ENCODE assay signal across 25 cellular contexts in the genomic region with DNA sequence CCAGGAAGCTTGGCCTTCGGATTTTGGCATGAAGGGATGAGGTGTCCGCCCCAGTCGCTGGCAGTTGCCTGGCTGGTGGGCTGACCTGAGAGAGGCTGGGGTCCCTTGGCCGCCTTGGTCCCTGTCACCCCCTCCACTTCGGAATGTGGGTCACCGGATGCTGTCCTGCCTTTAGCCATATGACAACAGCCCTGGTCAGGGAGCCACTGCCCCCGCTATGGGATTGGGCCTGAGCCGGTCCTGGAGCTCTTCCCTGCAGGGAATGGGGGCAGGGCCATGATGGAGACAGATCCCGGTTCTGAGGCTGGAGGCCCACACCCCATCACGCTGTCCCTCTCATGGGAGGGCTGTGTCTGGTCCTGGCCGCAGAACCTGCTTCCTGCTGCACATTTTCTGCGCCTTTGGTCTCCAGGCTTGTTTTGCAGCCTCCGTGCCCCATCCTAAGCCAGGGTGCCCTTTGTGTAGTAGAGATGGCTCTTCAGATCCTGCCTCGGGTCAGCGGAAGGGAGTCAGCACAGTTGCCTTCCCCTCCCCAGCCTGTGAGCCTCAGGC. TPM values are rescaled to one million over a fixed set of nuclear protein-coding genes. Genes with fewer than 3 reads are reported as not detected.
DNase-seq lines count a peak whose midpoint lies in the region; ATAC-seq and TF ChIP-seq lines count a peak whose summit lies in the region.
"Had no signal": no experiment of that assay in that cellular context is flagged by ENCODE, and none has a peak within 500 bp of the region (broad histone marks: within the 10 kb centered on the region; RNA-seq: fewer than 3 reads in every experiment).

No MANE protein-coding gene starts in this region.

- TF ChIP-seq CTCF in endothelial cell (IDR thresholded peaks at IDR 0.05; ENCODE audit: unreplicated experiment) (no peak), osteoblast (IDR thresholded peaks at IDR 0.05; ENCODE audit: extremely low read depth, low read depth, low read length) (no peak)

- no peaks in the 10 kb centered on the region for H3K4me1 Mint-ChIP-seq in endothelial cell (ENCODE audit: unreplicated experiment)
- H3K4me1 Mint-ChIP-seq: natural killer cell had no signal

- peak overlapping the region; percentile 35 for H3K4me3 Mint-ChIP-seq in endothelial cell (ENCODE audit: unreplicated experiment)
- H3K4me3 Mint-ChIP-seq: natural killer cell had no signal

- no peaks in the 10 kb centered on the region for H3K9me3 Mint-ChIP-seq in endothelial cell (ENCODE audit: unreplicated experiment)
- H3K9me3 Mint-ChIP-seq: natural killer cell had no signal

- no peaks in the 10 kb centered on the region for H3K9me3 ChIP-seq in osteoblast (ENCODE audit: low read depth, low read length)
- H3K9me3 ChIP-seq: esophagus squamous epithelium, HAP-1, mucosa of descending colon, pancreas, testis, uterus had no signal

- no peaks in the 10 kb centered on the region for H3K27me3 ChIP-seq in osteoblast (ENCODE audit: insufficient read depth, low read length)
- H3K27me3 ChIP-seq: esophagus squamous epithelium, foreskin keratinocyte, pancreas, testis, uterus had no signal

- no peak overlapping the region for H3K27ac Mint-ChIP-seq in endothelial cell (ENCODE audit: unreplicated experiment)
- H3K27ac Mint-ChIP-seq: natural killer cell had no signal

- H3K36me3 Mint-ChIP-seq in endothelial cell (ENCODE audit: low read depth, unreplicated experiment), result peaks cover 42% of the 10 kb centered on the region
- H3K36me3 Mint-ChIP-seq: natural killer cell had no signal

- no peak overlapping the region for H3K4me3 ChIP-seq in osteoblast (ENCODE audit: insufficient read depth, low read length)
- H3K4me3 ChIP-seq: esophagus squamous epithelium, HAP-1, mucosa of descending colon, pancreas, SK-N-MC, testis, uterus had no signal

- no peak overlapping the region for H3K4me2 ChIP-seq in osteoblast (ENCODE audit: insufficient read depth, low read length)

- H3K4me1 ChIP-seq in osteoblast (ENCODE audit: insufficient read depth, low read length), result peaks cover 15% of the 10 kb centered on the region
- H3K4me1 ChIP-seq: esophagus squamous epithelium, foreskin keratinocyte, HAP-1, pancreas, testis had no signal

- H3K79me2 ChIP-seq in osteoblast (ENCODE audit: insufficient read depth, low read length), result no peaks in the 10 kb centered on the region

- ATAC-seq in left ventricle myocardium superior, result no peak
- ATAC-seq in Right ventricle myocardium inferior, result no peak
- ATAC-seq: foreskin keratinocyte; mucosa of descending colon; natural killer cell; pancreas; stimulated activated naive CD8-positive, alpha-beta T cell treated with anti-CD3 and anti-CD28 coated beads, Interleukin-15, Interleukin-2, amounts not matched to agents 100 U/mL and 50 U/mL, for 24 hours had no signal

- peaks cover 53% of the 10 kb centered on the region for H3K36me3 ChIP-seq in osteoblast (ENCODE audit: insufficient read depth, low read length)
- H3K36me3 ChIP-seq: uterus had no signal

- no peak overlapping the region for H3K27ac ChIP-seq in osteoblast (ENCODE audit: low read depth, low read length)
- H3K27ac ChIP-seq: esophagus squamous epithelium, foreskin keratinocyte, pancreas, SK-N-MC, testis, uterus had no signal

- DNase-seq in left ventricle myocardium superior (peak; percentile 14), Right ventricle myocardium inferior (ENCODE audit: missing footprints) (no peak), endothelial cell (ENCODE audit: low spot score) (no peak), osteoblast (ENCODE audit: insufficient read length, low spot score, missing footprints) (peak; percentile 41), DMS153 (lab: John Stamatoyannopoulos, UW) (no peak), NCI-H1694 (lab: John Stamatoyannopoulos, UW) (no peak)
- DNase-seq in stimulated activated CD4-positive, alpha-beta T cell treated with anti-CD3 and anti-CD28 coated beads, Interleukin-12 subunit alpha, Interleukin-12 subunit beta, amount 100 ng/mL, for 4 hours, result no peak
- DNase-seq: activated CD4-positive, CD25-positive, alpha-beta regulatory T cell treated with anti-CD3 and anti-CD28 coated beads, Interleukin-2, amount 50 U/mL, for 72 hours; activated CD8-positive, alpha-beta memory T cell treated with anti-CD3 and anti-CD28 coated beads for 24 hours; activated effector memory CD4-positive, alpha-beta T cell treated with anti-CD3 and anti-CD28 coated beads, Interleukin-2, amount 50 U/mL, for 16 hours; dermis blood vessel endothelial cell; esophagus squamous epithelium; foreskin keratinocyte; Karpas-422; mucosa of descending colon; natural killer cell; NCI-H2081; NCI-H526; small intestine; stimulated activated naive CD8-positive, alpha-beta T cell treated with anti-CD3 and anti-CD28 coated beads, Interleukin-15, Interleukin-2, amounts not matched to agents 100 U/mL and 50 U/mL, for 24 hours; testis; uterus had no signal

- intact Hi-C loops in left ventricle myocardium superior (cut with micrococcal nuclease), result no loop called here
- intact Hi-C loops in Right ventricle myocardium inferior (cut with DNase I), result no loop called here

- peaks cover 11% of the 10 kb centered on the region for H3K27me3 Mint-ChIP-seq in endothelial cell (ENCODE audit: unreplicated experiment)

- H2AFZ ChIP-seq in osteoblast (ENCODE audit: low read length), result no peak overlapping the region

- no peaks in the 10 kb centered on the region for H4K20me1 ChIP-seq in osteoblast (ENCODE audit: insufficient read depth, low read length)

RNA-seq across cellular contexts. Expression of gene PFKFB3, which starts 22.6 kb away (rescaled TPM):
- total RNA-seq in left ventricle myocardium superior, result 30.8 TPM
- 28.1 TPM for total RNA-seq in Right ventricle myocardium inferior
- total RNA-seq in endothelial cell (ENCODE audit: unreplicated experiment), result 32.3 TPM
- total RNA-seq in osteoblast, result 7.1 and 19.2 TPM in 2 replicates

Comparison
In these comparisons a context has a peak if more than half of its experiments do, and no peak if none do; other contexts are left out.
1. DNase-seq: peak in left ventricle myocardium superior (single experiment) and osteoblast (single experiment); none in Right ventricle myocardium inferior (single experiment), endothelial cell (single experiment), DMS153 (single experiment), NCI-H1694 (single experiment) and stimulated activated CD4-positive, alpha-beta T cell treated with anti-CD3 and anti-CD28 coated beads, Interleukin-12 subunit alpha, Interleukin-12 subunit beta, amount 100 ng/mL, for 4 hours (single experiment).